In the genomic region with DNA sequence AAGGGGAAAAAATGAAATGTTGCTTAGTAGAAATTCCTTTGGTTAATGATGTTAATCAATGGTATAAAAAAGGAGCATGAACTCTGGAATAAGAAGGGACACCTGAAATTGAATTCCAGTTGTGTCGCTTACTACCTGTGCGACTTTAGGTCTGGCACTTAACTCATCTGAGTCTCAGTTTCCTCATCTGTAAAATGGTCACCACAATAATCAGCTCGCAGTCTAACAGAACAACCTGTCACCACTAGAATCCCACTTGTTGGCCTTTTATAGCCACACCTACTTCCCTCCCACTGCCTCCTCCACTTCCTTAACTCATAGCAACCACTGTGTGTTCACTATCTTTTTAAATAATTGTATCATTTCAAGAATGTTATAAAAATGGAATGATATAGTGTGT, we compare ENCODE assay signal across 23 cellular contexts. TPM values are rescaled to one million over a fixed set of nuclear protein-coding genes. Genes with fewer than 3 reads are reported as not detected.
A peak's percentile ranks its signal among the peaks of the same experiment; 100 is the strongest.
DNase-seq lines count a peak whose midpoint lies in the region; ATAC-seq and TF ChIP-seq lines count a peak whose summit lies in the region.
"Had no signal": no experiment of that assay in that cellular context is flagged by ENCODE, and none has a peak within 500 bp of the region (broad histone marks: within the 10 kb centered on the region; RNA-seq: fewer than 3 reads in every experiment).

No MANE protein-coding gene starts in this region.

- no peaks in the 10 kb centered on the region for H3K27me3 ChIP-seq in psoas muscle (ENCODE audit: insufficient read depth in 3 of 3, low read length in 2 of 3)
- H3K27me3 ChIP-seq in Caco-2 (replicated peaks; ENCODE audit: control insufficient read depth, insufficient read depth, low read length), result no peaks in the 10 kb centered on the region
- peaks cover 0 to 11% of the 10 kb centered on the region in 2 donors for H3K27me3 ChIP-seq in naive thymus-derived CD4-positive, alpha-beta T cell (ENCODE audit: control insufficient read depth in 2 of 2, insufficient read depth in 2 of 2, low read length in 2 of 2)
- H3K27me3 ChIP-seq in colonic mucosa, result peaks cover 4% of the 10 kb centered on the region
- H3K27me3 ChIP-seq: BLaER1 treated with 17β-estradiol and CSF1 and Interleukin-3, amounts not matched to agents 10 nM and 100 nM had no signal

- H3K27me3 Mint-ChIP-seq in glutamatergic neuron (ENCODE audit: unreplicated experiment), result peaks cover 9% of the 10 kb centered on the region
- peaks cover 8% of the 10 kb centered on the region for H3K27me3 Mint-ChIP-seq in Caco-2 (ENCODE audit: insufficient read depth, unreplicated experiment)
- peaks cover 40 to 62% (median 47%) of the 10 kb centered on the region in 5 donors for H3K27me3 Mint-ChIP-seq in naive thymus-derived CD4-positive, alpha-beta T cell

- CTCF ChIA-PET in Caco-2 (lab: Charles Lee), result no interaction called here
- CTCF ChIA-PET in naive thymus-derived CD4-positive, alpha-beta T cell (lab: Charles Lee), result no interaction called here

- H3K9me3 ChIP-seq in SK-N-MC (ENCODE audit: low read depth, low read length) (0 out of 2 replicates have a peak, but pooled peaks cover 2% of the 10 kb centered on the region), psoas muscle (peaks cover 15% of the 10 kb centered on the region), Caco-2 (0 out of 2 replicates have a peak, but pooled peaks cover 2% of the 10 kb centered on the region), colonic mucosa (no peaks in the 10 kb centered on the region)
- H3K9me3 ChIP-seq in naive thymus-derived CD4-positive, alpha-beta T cell (ENCODE audit: control insufficient read depth in 2 of 3, low read length in 3 of 3), result peaks cover 0 to 5% (median 0%) of the 10 kb centered on the region in 3 experiments
- H3K9me3 ChIP-seq: BE2C had no signal

- intact Hi-C loops in psoas muscle (cut with DNase I) (loop anchor here in 1 of 2 donors (5.0 to 10.0 kb wide), 2 partner anchors 111 to 351 kb away; partner anchors contain the start of gene OPA1), Caco-2 (cut with micrococcal nuclease; ENCODE audit: unreplicated experiment) (no loop called here), colonic mucosa (cut with DNase I) (no loop called here)
- intact Hi-C loops in naive thymus-derived CD4-positive, alpha-beta T cell (cut with micrococcal nuclease), result no loop called here

- H3K9me3 Mint-ChIP-seq in glutamatergic neuron (ENCODE audit: unreplicated experiment), result peaks cover 13% of the 10 kb centered on the region
- peaks cover 20% of the 10 kb centered on the region for H3K9me3 Mint-ChIP-seq in Caco-2 (ENCODE audit: unreplicated experiment)
- peaks cover 5 to 27% (median 16%) of the 10 kb centered on the region in 11 donors for H3K9me3 Mint-ChIP-seq in naive thymus-derived CD4-positive, alpha-beta T cell

- no peak for TF ChIP-seq CTCF in glutamatergic neuron (IDR thresholded peaks at IDR 0.05; ENCODE audit: partially characterized antibody, unreplicated experiment)
- no peak for TF ChIP-seq CTCF in psoas muscle (IDR thresholded peaks at IDR 0.05)
- no peak for TF ChIP-seq CTCF in Caco-2 (IDR thresholded peaks at IDR 0.05; ENCODE audit: insufficient read depth in 1 of 2, low read depth in 1 of 2, low read length in 1 of 2, severe bottlenecking in 1 of 2, unreplicated experiment in 1 of 2)
- TF ChIP-seq CTCF in colonic mucosa (IDR thresholded peaks at IDR 0.05), result no peak

- no peak for ATAC-seq in psoas muscle
- no peak for ATAC-seq in naive thymus-derived CD4-positive, alpha-beta T cell
- ATAC-seq: GM12878, HCT116 had no signal

- BruUV-seq in Caco-2 (replicated peaks; lab: Mats Ljungman, UMichigan), result no TSS peak

- H3K27ac ChIP-seq in SK-N-MC (no peak overlapping the region), psoas muscle (no peak overlapping the region), colonic mucosa (no peak overlapping the region)
- H3K27ac ChIP-seq in naive thymus-derived CD4-positive, alpha-beta T cell (ENCODE audit: low read depth, low read length), result no peak overlapping the region
- H3K27ac ChIP-seq: 22Rv1; BLaER1 treated with 17β-estradiol and CSF1 and Interleukin-3, amounts not matched to agents 10 nM and 100 nM; GM23248 had no signal

- H3K27ac Mint-ChIP-seq in glutamatergic neuron (ENCODE audit: unreplicated experiment), result no peak overlapping the region
- no peak overlapping the region for H3K27ac Mint-ChIP-seq in Caco-2 (ENCODE audit: unreplicated experiment)
- H3K27ac Mint-ChIP-seq in naive thymus-derived CD4-positive, alpha-beta T cell, result no peak overlapping the region
- H3K27ac Mint-ChIP-seq: CD14-positive monocyte; CD4-positive, alpha-beta T cell; CD8-positive, alpha-beta memory T cell; H9; HFFc6 had no signal

- H3K4me3 Mint-ChIP-seq in glutamatergic neuron (ENCODE audit: unreplicated experiment) (peak overlapping the region; percentile 81), Caco-2 (ENCODE audit: unreplicated experiment) (no peak overlapping the region)
- no peak overlapping the region for H3K4me3 Mint-ChIP-seq in naive thymus-derived CD4-positive, alpha-beta T cell
- H3K4me3 Mint-ChIP-seq: CD14-positive monocyte; CD4-positive, alpha-beta T cell; CD8-positive, alpha-beta memory T cell; H9; HFFc6 had no signal

- WGBS in psoas muscle, 3 donors, result 88 to 95% (median 90%) methylated on average over 3 of the region's 3 CpGs

- H3K4me1 ChIP-seq in psoas muscle, result peaks cover 22% of the 10 kb centered on the region
- H3K4me1 ChIP-seq in Caco-2, result no peaks in the 10 kb centered on the region
- no peaks in the 10 kb centered on the region for H3K4me1 ChIP-seq in naive thymus-derived CD4-positive, alpha-beta T cell (ENCODE audit: control insufficient read depth in 2 of 2, insufficient read depth in 2 of 2, low read length in 2 of 2)
- H3K4me1 ChIP-seq in colonic mucosa, result no peaks in the 10 kb centered on the region
- H3K4me1 ChIP-seq: BE2C; BLaER1 treated with 17β-estradiol and CSF1 and Interleukin-3, amounts not matched to agents 10 nM and 100 nM had no signal

- peaks cover 12% of the 10 kb centered on the region for H3K36me3 Mint-ChIP-seq in glutamatergic neuron (ENCODE audit: unreplicated experiment)
- no peaks in the 10 kb centered on the region for H3K36me3 Mint-ChIP-seq in Caco-2 (ENCODE audit: insufficient read depth, unreplicated experiment)
- peaks cover 0 to 8% (median 0%) of the 10 kb centered on the region in 5 donors for H3K36me3 Mint-ChIP-seq in naive thymus-derived CD4-positive, alpha-beta T cell
- H3K36me3 Mint-ChIP-seq: CD14-positive monocyte; CD8-positive, alpha-beta memory T cell had no signal

- no peak overlapping the region for H3K9ac ChIP-seq in SK-N-MC (ENCODE audit: insufficient read length)
- no peak overlapping the region for H3K9ac ChIP-seq in colonic mucosa (ENCODE audit: low read depth in 2 of 2, low read length in 2 of 2)
- H3K9ac ChIP-seq: BLaER1 treated with 17β-estradiol and CSF1 and Interleukin-3, amounts not matched to agents 10 nM and 100 nM; GM23248 had no signal

- DNase-seq in NCI-H82 (lab: John Stamatoyannopoulos, UW) (peak; percentile 22), NCI-H82 treated with DMSO at 0.1 percent for 48 hours (lab: John Stamatoyannopoulos, UW; ENCODE audit: unreplicated experiment) (no peak), SK-N-MC (ENCODE audit: low read depth, low spot score) (no peak), glutamatergic neuron (no peak), psoas muscle (no peak), Caco-2 (no peak), colonic mucosa (no peak)
- no peak for DNase-seq in naive thymus-derived CD4-positive, alpha-beta T cell
- DNase-seq: AML-193; BE2C; CD4-positive, alpha-beta T cell; CD8-positive, alpha-beta memory T cell; COR-L47; DND-41; GM23248; H9; HFFc6 had no signal

- POLR2A ChIA-PET in Caco-2 (lab: Charles Lee), result no interaction called here
- POLR2A ChIA-PET in naive thymus-derived CD4-positive, alpha-beta T cell (lab: Charles Lee), result no interaction called here

- H3K4me3 ChIP-seq in SK-N-MC (peak overlapping the region; percentile 48; the same call in 1 of the 2 replicates), psoas muscle (peak overlapping the region; percentile 70), Caco-2 (ENCODE audit: low read depth, low read length) (no peak overlapping the region), colonic mucosa (no peak overlapping the region)
- H3K4me3 ChIP-seq in naive thymus-derived CD4-positive, alpha-beta T cell (ENCODE audit: low read length), result no peak overlapping the region
- H3K4me3 ChIP-seq: BLaER1 treated with 17β-estradiol and CSF1 and Interleukin-3, amounts not matched to agents 10 nM and 100 nM; GM12878; GM23248 had no signal

- H3K4me1 Mint-ChIP-seq in glutamatergic neuron (ENCODE audit: low read depth, unreplicated experiment), result peaks cover 38% of the 10 kb centered on the region
- no peaks in the 10 kb centered on the region for H3K4me1 Mint-ChIP-seq in Caco-2 (ENCODE audit: low read depth, unreplicated experiment)
- peaks cover 0 to 6% (median 0%) of the 10 kb centered on the region in 7 donors for H3K4me1 Mint-ChIP-seq in naive thymus-derived CD4-positive, alpha-beta T cell

- H3K36me3 ChIP-seq in SK-N-MC (ENCODE audit: insufficient read depth, low read length) (no peaks in the 10 kb centered on the region), psoas muscle (ENCODE audit: insufficient read depth in 1 of 2, low read depth in 1 of 2) (no peaks in the 10 kb centered on the region), Caco-2 (ENCODE audit: control insufficient read depth, insufficient read depth, low read length) (no peaks in the 10 kb centered on the region), colonic mucosa (no peaks in the 10 kb centered on the region)
- no peaks in the 10 kb centered on the region for H3K36me3 ChIP-seq in naive thymus-derived CD4-positive, alpha-beta T cell (ENCODE audit: control insufficient read depth in 2 of 3, insufficient read depth in 3 of 3, low read length in 3 of 3)
- H3K36me3 ChIP-seq: BE2C; BLaER1 treated with 17β-estradiol and CSF1 and Interleukin-3, amounts not matched to agents 10 nM and 100 nM had no signal

RNA-seq across cellular contexts. Expression of gene PLAAT1, which starts 2.5 kb away (rescaled TPM):
- 21.2 TPM for total RNA-seq in glutamatergic neuron (ENCODE audit: unreplicated experiment)
- total RNA-seq in psoas muscle, result 10 to 100 TPM; 14.6 to 26.2 (median 21.8) TPM
- polyA plus RNA-seq in psoas muscle, result 10 to 100 TPM; 10.8 to 24.4 (median 21.4) TPM
- 0.51 and 1.5 TPM in 2 replicates for total RNA-seq in Caco-2 (2022)
- not detected for total RNA-seq in naive thymus-derived CD4-positive, alpha-beta T cell
- not detected for polyA plus RNA-seq in naive thymus-derived CD4-positive, alpha-beta T cell
- not detected for total RNA-seq in colonic mucosa
- total RNA-seq: CD4-positive, alpha-beta T cell; CD8-positive, alpha-beta memory T cell; GM12878; GM23248; HFFc6 had no signal
- polyA plus RNA-seq: AG04450; CD14-positive monocyte; CD8-positive, alpha-beta memory T cell; GM12878; GM23248 had no signal

Comparison
In these comparisons a context has a peak if more than half of its experiments do, and no peak if none do; other contexts are left out.
1. H3K4me3 ChIP-seq: peak in SK-N-MC (single experiment) and psoas muscle (single experiment); none in Caco-2 (single experiment), naive thymus-derived CD4-positive, alpha-beta T cell (single experiment) and colonic mucosa (single experiment).